9 cellular contexts compared by ENCODE assay signal in genomic region chr22:21020802-21021429, GRCh38. TPM values are rescaled to one million over a fixed set of nuclear protein-coding genes. Genes with fewer than 3 reads are reported as not detected.
A peak's percentile ranks its signal among the peaks of the same experiment; 100 is the strongest.
DNase-seq lines count a peak whose midpoint lies in the region; ATAC-seq and TF ChIP-seq lines count a peak whose summit lies in the region.
"Had no signal": no experiment of that assay in that cellular context is flagged by ENCODE, and none has a peak within 500 bp of the region (broad histone marks: within the 10 kb centered on the region; RNA-seq: fewer than 3 reads in every experiment).

No MANE protein-coding gene starts in this region.

- POLR2A ChIA-PET in BJ (lab: Charles Lee) (no interaction called here), RWPE1 (lab: Yijun Ruan, JAX; ENCODE audit: low non-redundant PET) (no interaction called here)

- CTCF ChIA-PET in BJ (lab: Yijun Ruan, JAX) (interaction anchor here (0.9 to 1.9 kb wide), 4 partner anchors 12 to 81 kb away, joined by 4 to 14 read pairs (median 6); partner anchors contain the start of gene SLC7A4), RWPE1 (lab: Yijun Ruan, JAX) (no interaction called here)

- DNase-seq in BJ (ENCODE audit: low read depth) (no peak), RWPE1 (ENCODE audit: low spot score) (no peak), iPS-NIHi7 (ENCODE audit: extremely low spot score) (peak; percentile 84), SW480 (ENCODE audit: low spot score) (no peak), NCI-H187 (lab: John Stamatoyannopoulos, UW) (no peak), body of pancreas (no peak)
- DNase-seq in central memory CD4-positive, alpha-beta T cell: no peak
- DNase-seq: Peyer's patch had no signal

- no peak for TF ChIP-seq POLR2A in body of pancreas (IDR thresholded peaks at IDR 0.05)

- no peaks in the 10 kb centered on the region for H3K4me1 ChIP-seq in body of pancreas

- no peaks in the 10 kb centered on the region for H3K9me3 ChIP-seq in body of pancreas
- H3K9me3 ChIP-seq: Peyer's patch had no signal

- H3K27ac ChIP-seq in RWPE1 (peak overlapping the region; percentile 95), body of pancreas (no peak overlapping the region)
- H3K27ac ChIP-seq: Peyer's patch had no signal

- 45 to 50% methylated on average over 7 of the region's 7 CpGs for WGBS in body of pancreas, 2 donors

- H3K4me3 ChIP-seq in BJ (ENCODE audit: low read depth, low read length): no peak overlapping the region
- no peak overlapping the region for H3K4me3 ChIP-seq in body of pancreas
- H3K4me3 ChIP-seq: Peyer's patch had no signal

- TF ChIP-seq CTCF in BJ (IDR thresholded peaks at IDR 0.05; ENCODE audit: insufficient read depth, low read depth, low read length) (peak; percentile 53), GM12872 (IDR thresholded peaks at IDR 0.05; ENCODE audit: insufficient read depth, low read depth, low read length) (peak; percentile 64), RWPE1 (conservative IDR thresholded peaks at IDR 0.05; ENCODE audit: low read depth) (peak; percentile 48), body of pancreas (IDR thresholded peaks at IDR 0.05) (peak in 2 of 7 experiments; percentile 7 to 9)

- no peak for ATAC-seq in body of pancreas

- intact Hi-C loops in body of pancreas (cut with DNase I): no loop called here

- no peaks in the 10 kb centered on the region for H3K36me3 ChIP-seq in BJ (ENCODE audit: control insufficient read depth, insufficient read depth, low read length)
- no peaks in the 10 kb centered on the region for H3K36me3 ChIP-seq in body of pancreas (replicated peaks in 1 of 2; ENCODE audit: insufficient read depth in 1 of 2, low read depth in 2 of 2)
- H3K36me3 ChIP-seq: Peyer's patch had no signal

- no peaks in the 10 kb centered on the region; the same call in 1 of the 2 replicates for H3K27me3 ChIP-seq in BJ (ENCODE audit: control insufficient read depth, insufficient read depth, low read length)
- H3K27me3 ChIP-seq in body of pancreas: no peaks in the 10 kb centered on the region
- H3K27me3 ChIP-seq: Peyer's patch had no signal

RNA-seq across cellular contexts. Expression of gene P2RX6, which starts 6.0 kb away (rescaled TPM):
- 1.2 and 2.0 TPM in 2 replicates for polyA plus RNA-seq in BJ (2011; rRNA removed)
- polyA minus RNA-seq in BJ (2011; rRNA and poly(A)+ RNA removed): 0.46 and 0.85 TPM in 2 replicates
- not detected for total RNA-seq in body of pancreas

RNA-seq across cellular contexts. Expression of gene SLC7A4, which starts 11.4 kb away (rescaled TPM):
- 0.27 and 0.29 TPM in 2 replicates for polyA plus RNA-seq in BJ (2011; rRNA removed)
- 0.10 and 0.33 TPM in 2 replicates for polyA minus RNA-seq in BJ (2011; rRNA and poly(A)+ RNA removed)
- total RNA-seq in body of pancreas: 1 to 10 TPM; 1.3 to 1.8 TPM

RNA-seq across cellular contexts. Expression of gene THAP7, which starts 19.0 kb away (rescaled TPM):
- polyA plus RNA-seq in BJ (2011; rRNA removed): 17.9 and 24.4 TPM in 2 replicates
- 7.8 and 9.4 TPM in 2 replicates for polyA minus RNA-seq in BJ (2011; rRNA and poly(A)+ RNA removed)
- total RNA-seq in body of pancreas: 10 to 100 TPM; 17.1 to 20.2 TPM

RNA-seq across cellular contexts. Expression of gene LRRC74B, which starts 24.8 kb away (rescaled TPM):
- not detected in 2 replicates for polyA plus RNA-seq in BJ (2011; rRNA removed)
- not detected in 2 replicates for polyA minus RNA-seq in BJ (2011; rRNA and poly(A)+ RNA removed)
- total RNA-seq in body of pancreas: not detected
- total RNA-seq: Peyer's patch had no signal

RNA-seq across cellular contexts. Expression of gene LZTR1, which starts 38.8 kb away (rescaled TPM):
- polyA plus RNA-seq in BJ (2011; rRNA removed): 30.1 and 45.9 TPM in 2 replicates
- 34.9 and 42.9 TPM in 2 replicates for polyA minus RNA-seq in BJ (2011; rRNA and poly(A)+ RNA removed)
- 10 to 100 TPM; 25.7 to 66.9 TPM for total RNA-seq in body of pancreas
